ENCODE assay signal across 9 cellular contexts in the genomic region with DNA sequence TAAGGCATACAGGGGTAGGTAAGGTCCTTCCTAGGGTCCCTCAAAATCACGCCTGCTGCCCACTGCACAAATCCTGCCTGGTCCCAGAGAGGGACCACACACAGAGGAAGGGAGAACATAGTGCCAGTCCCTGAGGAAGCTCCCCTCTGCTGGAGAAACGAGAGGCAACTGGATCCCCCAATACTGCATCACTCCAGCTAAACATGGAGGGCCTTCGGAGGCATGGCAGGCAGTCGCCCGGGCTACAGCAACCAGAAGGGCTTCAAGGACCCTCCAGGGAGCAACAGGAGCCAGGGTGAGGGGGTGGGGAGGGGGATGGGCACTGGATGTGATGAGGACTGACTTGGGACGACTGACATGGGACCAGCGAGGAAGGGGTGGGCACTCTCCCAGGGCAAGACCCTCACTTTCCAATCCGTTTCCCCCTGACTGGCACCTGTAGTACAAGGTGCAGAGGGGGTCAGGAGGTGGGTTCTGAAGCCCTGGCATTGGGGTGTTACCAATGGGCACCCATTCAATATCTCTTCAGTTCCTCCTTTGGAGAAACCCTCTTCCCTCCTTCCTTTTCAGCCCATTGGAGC. TPM values are rescaled to one million over a fixed set of nuclear protein-coding genes. Genes with fewer than 3 reads are reported as not detected.
DNase-seq lines count a peak whose midpoint lies in the region; ATAC-seq and TF ChIP-seq lines count a peak whose summit lies in the region.
"Had no signal": no experiment of that assay in that cellular context is flagged by ENCODE, and none has a peak within 500 bp of the region (broad histone marks: within the 10 kb centered on the region; RNA-seq: fewer than 3 reads in every experiment).

No MANE protein-coding gene starts in this region.

- H3K9me3 ChIP-seq in Caco-2: no peaks in the 10 kb centered on the region
- H3K9me3 ChIP-seq: left ventricle myocardium inferior had no signal

- no peak overlapping the region for H3K27ac ChIP-seq in KMS-11
- H3K27ac ChIP-seq in dorsolateral prefrontal cortex: peak overlapping the region in 16 of 59 donors; percentile 2 to 96 (median 28)
- H3K27ac ChIP-seq: left ventricle myocardium inferior had no signal

- no peaks in the 10 kb centered on the region for H3K9me3 Mint-ChIP-seq in Caco-2 (ENCODE audit: unreplicated experiment)
- peaks cover 0 to 7% (median 0%) of the 10 kb centered on the region in 5 experiments for H3K9me3 Mint-ChIP-seq in brain
- H3K9me3 Mint-ChIP-seq in osteocyte (ENCODE audit: unreplicated experiment): no peaks in the 10 kb centered on the region

- H3K4me3 Mint-ChIP-seq in Caco-2 (ENCODE audit: unreplicated experiment): no peak overlapping the region
- H3K4me3 Mint-ChIP-seq in brain: peak overlapping the region; percentile 49 to 72 (median 66)
- peak overlapping the region; percentile 14 for H3K4me3 Mint-ChIP-seq in osteocyte (ENCODE audit: unreplicated experiment)

- no peaks in the 10 kb centered on the region for H4K20me1 ChIP-seq in KMS-11 (ENCODE audit: insufficient read depth)

- BruUV-seq in Caco-2 (replicated peaks; lab: Mats Ljungman, UMichigan): no TSS peak

- CTCF ChIA-PET in Caco-2 (lab: Charles Lee): no interaction called here

- intact Hi-C loops in Caco-2 (cut with micrococcal nuclease; ENCODE audit: unreplicated experiment) (no loop called here), dorsolateral prefrontal cortex (cut with DNase I) (no loop called here)

- no peaks in the 10 kb centered on the region for H3K27me3 ChIP-seq in Caco-2 (replicated peaks; ENCODE audit: control insufficient read depth, insufficient read depth, low read length)
- H3K27me3 ChIP-seq in KMS-11 (ENCODE audit: insufficient read depth, low read depth): no peaks in the 10 kb centered on the region
- no peaks in the 10 kb centered on the region for H3K27me3 ChIP-seq in dorsolateral prefrontal cortex

- ATAC-seq in GM21360 (IDR thresholded peaks at IDR 0.05; ENCODE audit: unreplicated experiment): no peak

- TF ChIP-seq CTCF in Caco-2 (IDR thresholded peaks at IDR 0.05; ENCODE audit: insufficient read depth in 1 of 2, low read depth in 1 of 2, low read length in 1 of 2, severe bottlenecking in 1 of 2, unreplicated experiment in 1 of 2) (no peak), KMS-11 (conservative IDR thresholded peaks at IDR 0.05; ENCODE audit: low read depth, low read length) (no peak), brain (conservative IDR thresholded peaks at IDR 0.05) (no peak), osteocyte (IDR thresholded peaks at IDR 0.05) (no peak), dorsolateral prefrontal cortex (IDR thresholded peaks at IDR 0.05 in 54 of 56, conservative IDR thresholded peaks at IDR 0.05 in 2 of 56; ENCODE audit: low read depth in 1 of 56, partially characterized antibody in 56 of 56) (no peak)

- H2AFZ ChIP-seq in KMS-11 (ENCODE audit: low read depth): no peak overlapping the region

- peak overlapping the region; percentile 7; the same call in 1 of the 2 replicates for H3K4me2 ChIP-seq in KMS-11

- H3K4me3 ChIP-seq in Caco-2 (ENCODE audit: low read depth, low read length) (no peak overlapping the region), KMS-11 (IDR thresholded peaks at IDR 0.05; ENCODE audit: insufficient read depth, low read depth, low read length) (no peak overlapping the region), dorsolateral prefrontal cortex (no peak overlapping the region)
- H3K4me3 ChIP-seq: left ventricle myocardium inferior had no signal

- POLR2A ChIA-PET in Caco-2 (lab: Charles Lee): interaction anchor here (0.6 to 1.1 kb wide), 3 partner anchors 20 to 79 kb away, joined by 3 to 6 read pairs (median 4); no protein-coding TSS in a partner anchor

- H3K9ac ChIP-seq in KMS-11: no peak overlapping the region

- H3K36me3 Mint-ChIP-seq in Caco-2 (ENCODE audit: insufficient read depth, unreplicated experiment): peaks cover 14% of the 10 kb centered on the region
- no peaks in the 10 kb centered on the region for H3K36me3 Mint-ChIP-seq in brain
- no peaks in the 10 kb centered on the region for H3K36me3 Mint-ChIP-seq in osteocyte (ENCODE audit: unreplicated experiment)

- H3K79me2 ChIP-seq in KMS-11 (ENCODE audit: insufficient read depth, low read depth): no peaks in the 10 kb centered on the region

- H3K4me1 ChIP-seq in Caco-2: peaks cover 20% of the 10 kb centered on the region
- peaks cover 47% of the 10 kb centered on the region for H3K4me1 ChIP-seq in KMS-11 (ENCODE audit: low read depth, poor library complexity, severe bottlenecking)

- peak overlapping the region; percentile 18 for H3K27ac Mint-ChIP-seq in Caco-2 (ENCODE audit: unreplicated experiment)
- H3K27ac Mint-ChIP-seq in brain: peak overlapping the region; percentile 45 to 93 (median 83)
- H3K27ac Mint-ChIP-seq in osteocyte (ENCODE audit: unreplicated experiment): peak overlapping the region; percentile 44

- H3K27me3 Mint-ChIP-seq in Caco-2 (ENCODE audit: insufficient read depth, unreplicated experiment) (no peaks in the 10 kb centered on the region), brain (peaks cover 6% of the 10 kb centered on the region), osteocyte (ENCODE audit: unreplicated experiment) (no peaks in the 10 kb centered on the region)

- no peaks in the 10 kb centered on the region for H3K36me3 ChIP-seq in Caco-2 (ENCODE audit: control insufficient read depth, insufficient read depth, low read length)
- no peaks in the 10 kb centered on the region for H3K36me3 ChIP-seq in KMS-11 (ENCODE audit: insufficient read depth)
- H3K36me3 ChIP-seq: left ventricle myocardium inferior had no signal

- H3K4me1 Mint-ChIP-seq in Caco-2 (ENCODE audit: low read depth, unreplicated experiment) (peaks cover 21% of the 10 kb centered on the region), brain (peaks cover 33% of the 10 kb centered on the region), osteocyte (ENCODE audit: unreplicated experiment) (peaks cover 17% of the 10 kb centered on the region)

- no peak for DNase-seq in Caco-2
- no peak for DNase-seq in osteocyte (ENCODE audit: extremely low spot score, unreplicated experiment)
- no peak for DNase-seq in dorsolateral prefrontal cortex
- DNase-seq in HT-29 (ENCODE audit: low spot score): no peak
- DNase-seq: left ventricle myocardium inferior, NCI-H146 had no signal

RNA-seq across cellular contexts. Expression of gene DDIT4, which starts 21.7 kb away (rescaled TPM):
- total RNA-seq in Caco-2 (2022) (152 and 155 TPM in 2 replicates), osteocyte (288 and 290 TPM in 2 replicates), dorsolateral prefrontal cortex (100 to 1,000 TPM in 73 of 120 experiments, 10 to 100 TPM in 47; 33.5 to 407 (median 111) TPM)
- 121 TPM for polyA plus RNA-seq in brain (ENCODE audit: insufficient read depth, low read depth, low replicate concordance)
- 88.4 and 107 TPM in 2 replicates for total RNA-seq in HT-29 (2014; rRNA removed; shearing (Covaris generic))

RNA-seq across cellular contexts. Expression of gene DNAJB12, which starts 59.3 kb away (rescaled TPM):
- 56.0 and 58.1 TPM in 2 replicates for total RNA-seq in Caco-2 (2022)
- polyA plus RNA-seq in brain (ENCODE audit: insufficient read depth, low read depth, low replicate concordance): 29.3 TPM
- total RNA-seq in osteocyte: 42.4 and 43.0 TPM in 2 replicates
- total RNA-seq in dorsolateral prefrontal cortex: 10 to 100 TPM; 25.5 to 44.3 (median 34.1) TPM
- total RNA-seq in HT-29 (2014; rRNA removed; shearing (Covaris generic)): 54.4 and 58.1 TPM in 2 replicates

Comparison
In these comparisons a context has a peak if more than half of its experiments do, and no peak if none do; other contexts are left out.
1. H3K27ac Mint-ChIP-seq: peak in every context shown above with its lines; median percentile 83 in brain; 44 in osteocyte; 18 in Caco-2.